ENCODE assay signal across 12 cellular contexts in the genomic region with DNA sequence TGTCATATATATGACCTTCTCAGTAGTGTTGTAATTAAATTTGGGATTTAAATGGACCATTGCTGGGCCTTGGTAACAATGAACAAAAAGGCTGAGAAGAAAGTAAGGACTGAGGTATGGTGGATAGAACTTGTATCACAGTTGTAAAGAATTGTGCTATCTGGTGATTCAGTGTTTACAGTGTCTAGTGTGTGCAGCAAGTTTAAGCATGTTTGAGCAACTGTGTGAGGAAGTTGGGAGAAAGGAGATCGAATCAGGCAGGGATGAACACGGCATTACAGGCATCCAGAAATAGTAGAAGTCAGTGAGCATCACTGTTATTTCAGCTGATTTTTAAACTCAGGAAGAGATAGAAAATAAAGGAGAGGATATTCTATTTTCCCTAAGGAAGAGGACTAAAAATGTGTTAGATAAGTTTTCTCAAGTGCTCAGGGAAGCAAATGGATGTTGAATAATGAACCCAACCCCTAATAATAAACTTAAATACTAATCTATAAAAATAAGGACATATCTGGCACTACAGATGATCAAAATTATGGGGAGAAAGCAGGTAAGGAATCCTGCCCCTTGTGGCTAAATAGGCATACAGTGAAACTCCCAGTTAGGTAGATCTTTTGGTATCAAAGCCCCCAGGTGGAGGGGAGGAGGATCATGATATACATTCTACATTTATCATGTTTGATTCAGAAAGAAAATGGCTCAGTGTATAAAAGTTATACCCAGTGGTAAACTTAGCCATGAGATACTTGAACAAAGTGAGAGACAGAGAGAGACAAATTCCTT.
DNase-seq lines count a peak whose midpoint lies in the region; ATAC-seq, FAIRE-seq and TF ChIP-seq lines count a peak whose summit lies in the region.
"Had no signal": no experiment of that assay in that cellular context is flagged by ENCODE, and none has a peak within 500 bp of the region (broad histone marks: within the 10 kb centered on the region; RNA-seq: fewer than 3 reads in every experiment).

No MANE protein-coding gene starts in this region.

- CTCF ChIA-PET in A549 (lab: Yijun Ruan, JAX): no interaction called here

- no peak for TF ChIP-seq RAD21 in A549 (conservative IDR thresholded peaks at IDR 0.05 in 1 of 2, IDR thresholded peaks at IDR 0.05 in 1 of 2)

- TF ChIP-seq POLR2A in A549 (IDR thresholded peaks at IDR 0.05; ENCODE audit: low read length): no peak

- 10% methylated on average over 2 of the region's 2 CpGs for WGBS in A549 (ENCODE audit: missing lambda C conversion rate)

- peak in 1 of 2 experiments; percentile 1 for DNase-seq in A549 (ENCODE audit: low read depth in 1 of 2, low spot score in 1 of 2)
- no peak for DNase-seq in GM12865 (ENCODE audit: low read depth)
- DNase-seq in NCI-H69 (lab: John Stamatoyannopoulos, UW): peak; percentile 9
- no peak for DNase-seq in fibroblast of mammary gland (ENCODE audit: low read depth)
- DNase-seq in activated T-cell treated with anti-CD3 and anti-CD28 coated beads for 4 hours: no peak
- DNase-seq in activated naive CD4-positive, alpha-beta T cell treated with Interleukin-2 at 50 U/mL for 16 hours: no peak
- no peak for DNase-seq in stimulated activated naive CD8-positive, alpha-beta T cell treated with anti-CD3 and anti-CD28 coated beads, Interleukin-15, amount 100 ng/mL, for 72 hours
- DNase-seq: activated effector memory CD4-positive, alpha-beta T cell treated with anti-CD3 and anti-CD28 coated beads, Interleukin-2, amount 50 U/mL, for 16 hours; dermis blood vessel endothelial cell; NCI-H1092 had no signal

- H3K27me3 Mint-ChIP-seq in stimulated activated naive CD8-positive, alpha-beta T cell treated with anti-CD3 and anti-CD28 coated beads, Interleukin-15, amount 100 ng/mL, for 72 hours: no peaks in the 10 kb centered on the region

- no peak overlapping the region for H3K4me3 ChIP-seq in A549
- no peak overlapping the region for H3K4me3 ChIP-seq in GM12865 (ENCODE audit: low read depth, low read length)
- no peak overlapping the region for H3K4me3 ChIP-seq in fibroblast of mammary gland (ENCODE audit: control insufficient read depth, low read depth, low read length)
- H3K4me3 ChIP-seq: BLaER1 treated with 17β-estradiol and CSF1 and Interleukin-3, amounts not matched to agents 10 nM and 100 nM had no signal

- no peak overlapping the region for H3K27ac ChIP-seq in A549
- H3K27ac ChIP-seq: BLaER1 treated with 17β-estradiol and CSF1 and Interleukin-3, amounts not matched to agents 10 nM and 100 nM had no signal

- H3K9me3 ChIP-seq in A549: no peaks in the 10 kb centered on the region; the same call in 2 of the 3 replicates
- H3K9me3 ChIP-seq: BLaER1 treated with 17β-estradiol and CSF1 and Interleukin-3, amounts not matched to agents 10 nM and 100 nM had no signal

- POLR2A ChIA-PET in A549 (lab: Yijun Ruan, JAX): no interaction called here

- ATAC-seq in A549 (no peak), GM19467 (IDR thresholded peaks at IDR 0.05; ENCODE audit: unreplicated experiment) (no peak)
- ATAC-seq in stimulated activated naive CD8-positive, alpha-beta T cell treated with anti-CD3 and anti-CD28 coated beads, Interleukin-15, amount 100 ng/mL, for 72 hours: no peak

- no peaks in the 10 kb centered on the region for H3K4me1 Mint-ChIP-seq in stimulated activated naive CD8-positive, alpha-beta T cell treated with anti-CD3 and anti-CD28 coated beads, Interleukin-15, amount 100 ng/mL, for 72 hours

- peaks cover 4 to 11% of the 10 kb centered on the region in 2 donors for H3K9me3 Mint-ChIP-seq in stimulated activated naive CD8-positive, alpha-beta T cell treated with anti-CD3 and anti-CD28 coated beads, Interleukin-15, amount 100 ng/mL, for 72 hours

- no peak for FAIRE-seq in A549 (lab: Jason Lieb, UNC)

- no peaks in the 10 kb centered on the region for H3K4me1 ChIP-seq in A549
- H3K4me1 ChIP-seq: BLaER1 treated with 17β-estradiol and CSF1 and Interleukin-3, amounts not matched to agents 10 nM and 100 nM had no signal

- TF ChIP-seq CTCF in A549 (IDR thresholded peaks at IDR 0.05) (0 out of 3 replicates have a peak, but pooled peaks have one; percentile 11), GM12865 (IDR thresholded peaks at IDR 0.05; ENCODE audit: insufficient read depth, low read depth, low read length, missing control alignments) (peak; percentile 36), fibroblast of mammary gland (conservative IDR thresholded peaks at IDR 0.05; ENCODE audit: control insufficient read depth, insufficient read depth, low read depth, low read length) (peak; percentile 44)

- H3K4me2 ChIP-seq in A549: no peak overlapping the region
- H3K4me2 ChIP-seq: BLaER1 treated with 17β-estradiol and CSF1 and Interleukin-3, amounts not matched to agents 10 nM and 100 nM had no signal

- no peak for TF ChIP-seq EP300 in A549 (IDR thresholded peaks at IDR 0.05)

- no peak overlapping the region for H3K4me3 Mint-ChIP-seq in stimulated activated naive CD8-positive, alpha-beta T cell treated with anti-CD3 and anti-CD28 coated beads, Interleukin-15, amount 100 ng/mL, for 72 hours

- no peak overlapping the region for H3K27ac Mint-ChIP-seq in stimulated activated naive CD8-positive, alpha-beta T cell treated with anti-CD3 and anti-CD28 coated beads, Interleukin-15, amount 100 ng/mL, for 72 hours

TF ChIP-seq in A549, 52 proteins besides CTCF, POLR2A, EP300 and RAD21:
- no peak for TF ChIP-seq NR3C1 (IDR thresholded peaks at IDR 0.05)
- no peak for TF ChIP-seq JUNB (IDR thresholded peaks at IDR 0.05)
- no peak for TF ChIP-seq CHD4 (IDR thresholded peaks at IDR 0.05; ENCODE audit: borderline replicate concordance)
- TF ChIP-seq SMC3 (IDR thresholded peaks at IDR 0.05): no peak
- TF ChIP-seq NPAS2 (CRISPR knock-in tag; IDR thresholded peaks at IDR 0.05; ENCODE audit: borderline replicate concordance): no peak
- TF ChIP-seq, protein P1, sequence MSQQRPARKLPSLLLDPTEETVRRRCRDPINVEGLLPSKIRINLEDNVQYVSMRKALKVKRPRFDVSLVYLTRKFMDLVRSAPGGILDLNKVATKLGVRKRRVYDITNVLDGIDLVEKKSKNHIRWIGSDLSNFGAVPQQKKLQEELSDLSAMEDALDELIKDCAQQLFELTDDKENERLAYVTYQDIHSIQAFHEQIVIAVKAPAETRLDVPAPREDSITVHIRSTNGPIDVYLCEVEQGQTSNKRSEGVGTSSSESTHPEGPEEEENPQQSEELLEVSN (IDR thresholded peaks at IDR 0.05; ENCODE audit: borderline replicate concordance, low read depth): no peak
- TF ChIP-seq, protein P2, sequence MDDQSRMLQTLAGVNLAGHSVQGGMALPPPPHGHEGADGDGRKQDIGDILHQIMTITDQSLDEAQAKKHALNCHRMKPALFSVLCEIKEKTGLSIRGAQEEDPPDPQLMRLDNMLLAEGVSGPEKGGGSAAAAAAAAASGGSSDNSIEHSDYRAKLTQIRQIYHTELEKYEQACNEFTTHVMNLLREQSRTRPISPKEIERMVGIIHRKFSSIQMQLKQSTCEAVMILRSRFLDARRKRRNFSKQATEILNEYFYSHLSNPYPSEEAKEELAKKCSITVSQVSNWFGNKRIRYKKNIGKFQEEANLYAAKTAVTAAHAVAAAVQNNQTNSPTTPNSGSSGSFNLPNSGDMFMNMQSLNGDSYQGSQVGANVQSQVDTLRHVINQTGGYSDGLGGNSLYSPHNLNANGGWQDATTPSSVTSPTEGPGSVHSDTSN (IDR thresholded peaks at IDR 0.05): no peak
- no peak for TF ChIP-seq HOXA7 (CRISPR knock-in tag; IDR thresholded peaks at IDR 0.05)
- TF ChIP-seq HDAC2 (IDR thresholded peaks at IDR 0.05): no peak
